In the genomic region with DNA sequence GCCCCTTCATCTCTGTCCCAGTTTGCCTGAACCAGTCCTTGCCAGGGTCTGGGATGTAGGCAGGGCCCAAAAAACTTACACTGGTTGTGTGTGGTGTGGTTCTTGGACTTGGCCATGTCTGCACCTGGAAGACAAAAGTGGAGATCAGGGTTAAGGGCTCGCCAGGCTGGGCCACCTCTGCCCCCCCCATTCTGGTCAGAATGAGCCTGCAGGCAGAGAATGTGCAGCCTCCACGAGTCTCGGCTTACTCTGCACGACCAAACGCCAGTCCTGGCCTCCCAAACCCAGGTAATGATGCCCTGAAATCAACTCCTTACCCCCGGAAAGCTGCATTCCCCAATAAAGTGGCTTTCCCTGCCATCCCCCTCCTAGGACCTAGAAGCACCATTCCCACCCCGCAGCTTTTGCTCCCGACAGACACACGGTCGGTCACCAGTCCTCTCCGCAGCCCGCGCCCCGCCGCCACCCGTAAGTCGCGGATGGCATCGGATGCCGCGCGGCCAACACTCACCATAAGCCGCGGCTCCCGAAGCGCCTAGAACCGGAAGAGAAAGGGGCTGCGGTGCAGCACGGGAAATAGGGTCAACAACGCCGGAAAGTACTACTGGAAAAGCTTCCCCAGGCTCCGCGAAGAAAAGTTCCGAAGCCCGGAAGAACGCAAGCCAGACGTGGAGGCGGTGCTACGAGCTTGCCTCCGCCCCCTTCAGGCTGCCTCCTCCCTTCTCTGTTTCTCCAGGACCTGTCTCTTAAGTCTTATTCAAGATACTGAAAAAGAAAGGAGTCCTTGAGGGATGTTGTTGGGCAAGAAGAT, we compare ENCODE assay signal across 1 cellular context.
TF ChIP-seq lines count a peak whose summit lies in the region.

A gene (minus strand): TSS at position 550 of the 811 bp plus-strand sequence. CDS start 434 bp downstream, at position 116.

TF ChIP-seq in K562, 482 proteins besides CTCF, POLR2A, EP300 and RAD21 (continued from another document and continues in another):
- TF ChIP-seq, protein P1, sequence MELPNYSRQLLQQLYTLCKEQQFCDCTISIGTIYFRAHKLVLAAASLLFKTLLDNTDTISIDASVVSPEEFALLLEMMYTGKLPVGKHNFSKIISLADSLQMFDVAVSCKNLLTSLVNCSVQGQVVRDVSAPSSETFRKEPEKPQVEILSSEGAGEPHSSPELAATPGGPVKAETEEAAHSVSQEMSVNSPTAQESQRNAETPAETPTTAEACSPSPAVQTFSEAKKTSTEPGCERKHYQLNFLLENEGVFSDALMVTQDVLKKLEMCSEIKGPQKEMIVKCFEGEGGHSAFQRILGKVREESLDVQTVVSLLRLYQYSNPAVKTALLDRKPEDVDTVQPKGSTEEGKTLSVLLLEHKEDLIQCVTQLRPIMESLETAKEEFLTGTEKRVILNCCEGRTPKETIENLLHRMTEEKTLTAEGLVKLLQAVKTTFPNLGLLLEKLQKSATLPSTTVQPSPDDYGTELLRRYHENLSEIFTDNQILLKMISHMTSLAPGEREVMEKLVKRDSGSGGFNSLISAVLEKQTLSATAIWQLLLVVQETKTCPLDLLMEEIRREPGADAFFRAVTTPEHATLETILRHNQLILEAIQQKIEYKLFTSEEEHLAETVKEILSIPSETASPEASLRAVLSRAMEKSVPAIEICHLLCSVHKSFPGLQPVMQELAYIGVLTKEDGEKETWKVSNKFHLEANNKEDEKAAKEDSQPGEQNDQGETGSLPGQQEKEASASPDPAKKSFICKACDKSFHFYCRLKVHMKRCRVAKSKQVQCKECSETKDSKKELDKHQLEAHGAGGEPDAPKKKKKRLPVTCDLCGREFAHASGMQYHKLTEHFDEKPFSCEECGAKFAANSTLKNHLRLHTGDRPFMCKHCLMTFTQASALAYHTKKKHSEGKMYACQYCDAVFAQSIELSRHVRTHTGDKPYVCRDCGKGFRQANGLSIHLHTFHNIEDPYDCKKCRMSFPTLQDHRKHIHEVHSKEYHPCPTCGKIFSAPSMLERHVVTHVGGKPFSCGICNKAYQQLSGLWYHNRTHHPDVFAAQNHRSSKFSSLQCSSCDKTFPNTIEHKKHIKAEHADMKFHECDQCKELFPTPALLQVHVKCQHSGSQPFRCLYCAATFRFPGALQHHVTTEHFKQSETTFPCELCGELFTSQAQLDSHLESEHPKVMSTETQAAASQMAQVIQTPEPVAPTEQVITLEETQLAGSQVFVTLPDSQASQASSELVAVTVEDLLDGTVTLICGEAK (IDR thresholded peaks at IDR 0.05): peak; percentile 99
- TF ChIP-seq, protein P1 (CRISPR knock-in tag; IDR thresholded peaks at IDR 0.05): no peak
- TF ChIP-seq GTF2A2 (tag; IDR thresholded peaks at IDR 0.05) (peak; percentile 75), ZNF778 (CRISPR knock-in tag; IDR thresholded peaks at IDR 0.05) (no peak), PRPF4 (IDR thresholded peaks at IDR 0.05; ENCODE audit: insufficient read depth, low read depth, low read length, poor library complexity, severe bottlenecking) (peak; percentile 50), PURB (CRISPR knock-in tag; IDR thresholded peaks at IDR 0.05; ENCODE audit: low read depth) (no peak), NFE2 (IDR thresholded peaks at IDR 0.05; ENCODE audit: low read depth) (no peak), ZNF699 (CRISPR knock-in tag; IDR thresholded peaks at IDR 0.05; ENCODE audit: insufficient replicate concordance) (no peak), HIVEP1 (CRISPR knock-in tag; IDR thresholded peaks at IDR 0.05) (no peak), HNRNPH1 (optimal IDR thresholded peaks at IDR 0.05; ENCODE audit: low read depth, low read length) (no peak), NR2C1 (IDR thresholded peaks at IDR 0.05) (peak; percentile 98), NR2C1 (tag; IDR thresholded peaks at IDR 0.05) (peak; percentile 99), BACH1 (tag; IDR thresholded peaks at IDR 0.05) (no peak), ZNF12 (CRISPR knock-in tag; IDR thresholded peaks at IDR 0.05) (0 out of 2 replicates have a peak, but pooled peaks have one; percentile 51), KHSRP (IDR thresholded peaks at IDR 0.05) (no peak), BCOR (IDR thresholded peaks at IDR 0.05) (0 out of 2 replicates have a peak, but pooled peaks have one; percentile 31), CBX5 (IDR thresholded peaks at IDR 0.05; ENCODE audit: borderline replicate concordance, low read depth) (no peak), PHF21A (IDR thresholded peaks at IDR 0.05; ENCODE audit: borderline replicate concordance, low read depth) (0 out of 2 replicates have a peak, but pooled peaks have one; percentile 72), ZNF785 (CRISPR knock-in tag; IDR thresholded peaks at IDR 0.05) (no peak), ZNF41 (CRISPR knock-in tag; conservative IDR thresholded peaks at IDR 0.05) (no peak)
- TF ChIP-seq, protein P2, sequence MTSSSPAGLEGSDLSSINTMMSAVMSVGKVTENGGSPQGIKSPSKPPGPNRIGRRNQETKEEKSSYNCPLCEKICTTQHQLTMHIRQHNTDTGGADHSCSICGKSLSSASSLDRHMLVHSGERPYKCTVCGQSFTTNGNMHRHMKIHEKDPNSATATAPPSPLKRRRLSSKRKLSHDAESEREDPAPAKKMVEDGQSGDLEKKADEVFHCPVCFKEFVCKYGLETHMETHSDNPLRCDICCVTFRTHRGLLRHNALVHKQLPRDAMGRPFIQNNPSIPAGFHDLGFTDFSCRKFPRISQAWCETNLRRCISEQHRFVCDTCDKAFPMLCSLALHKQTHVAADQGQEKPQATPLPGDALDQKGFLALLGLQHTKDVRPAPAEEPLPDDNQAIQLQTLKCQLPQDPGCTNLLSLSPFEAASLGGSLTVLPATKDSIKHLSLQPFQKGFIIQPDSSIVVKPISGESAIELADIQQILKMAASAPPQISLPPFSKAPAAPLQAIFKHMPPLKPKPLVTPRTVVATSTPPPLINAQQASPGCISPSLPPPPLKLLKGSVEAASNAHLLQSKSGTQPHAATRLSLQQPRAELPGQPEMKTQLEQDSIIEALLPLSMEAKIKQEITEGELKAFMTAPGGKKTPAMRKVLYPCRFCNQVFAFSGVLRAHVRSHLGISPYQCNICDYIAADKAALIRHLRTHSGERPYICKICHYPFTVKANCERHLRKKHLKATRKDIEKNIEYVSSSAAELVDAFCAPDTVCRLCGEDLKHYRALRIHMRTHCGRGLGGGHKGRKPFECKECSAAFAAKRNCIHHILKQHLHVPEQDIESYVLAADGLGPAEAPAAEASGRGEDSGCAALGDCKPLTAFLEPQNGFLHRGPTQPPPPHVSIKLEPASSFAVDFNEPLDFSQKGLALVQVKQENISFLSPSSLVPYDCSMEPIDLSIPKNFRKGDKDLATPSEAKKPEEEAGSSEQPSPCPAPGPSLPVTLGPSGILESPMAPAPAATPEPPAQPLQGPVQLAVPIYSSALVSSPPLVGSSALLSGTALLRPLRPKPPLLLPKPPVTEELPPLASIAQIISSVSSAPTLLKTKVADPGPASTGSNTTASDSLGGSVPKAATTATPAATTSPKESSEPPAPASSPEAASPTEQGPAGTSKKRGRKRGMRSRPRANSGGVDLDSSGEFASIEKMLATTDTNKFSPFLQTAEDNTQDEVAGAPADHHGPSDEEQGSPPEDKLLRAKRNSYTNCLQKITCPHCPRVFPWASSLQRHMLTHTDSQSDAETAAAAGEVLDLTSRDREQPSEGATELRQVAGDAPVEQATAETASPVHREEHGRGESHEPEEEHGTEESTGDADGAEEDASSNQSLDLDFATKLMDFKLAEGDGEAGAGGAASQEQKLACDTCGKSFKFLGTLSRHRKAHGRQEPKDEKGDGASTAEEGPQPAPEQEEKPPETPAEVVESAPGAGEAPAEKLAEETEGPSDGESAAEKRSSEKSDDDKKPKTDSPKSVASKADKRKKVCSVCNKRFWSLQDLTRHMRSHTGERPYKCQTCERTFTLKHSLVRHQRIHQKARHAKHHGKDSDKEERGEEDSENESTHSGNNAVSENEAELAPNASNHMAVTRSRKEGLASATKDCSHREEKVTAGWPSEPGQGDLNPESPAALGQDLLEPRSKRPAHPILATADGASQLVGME (CRISPR knock-in tag; IDR thresholded peaks at IDR 0.05): no peak
- TF ChIP-seq, protein P3, sequence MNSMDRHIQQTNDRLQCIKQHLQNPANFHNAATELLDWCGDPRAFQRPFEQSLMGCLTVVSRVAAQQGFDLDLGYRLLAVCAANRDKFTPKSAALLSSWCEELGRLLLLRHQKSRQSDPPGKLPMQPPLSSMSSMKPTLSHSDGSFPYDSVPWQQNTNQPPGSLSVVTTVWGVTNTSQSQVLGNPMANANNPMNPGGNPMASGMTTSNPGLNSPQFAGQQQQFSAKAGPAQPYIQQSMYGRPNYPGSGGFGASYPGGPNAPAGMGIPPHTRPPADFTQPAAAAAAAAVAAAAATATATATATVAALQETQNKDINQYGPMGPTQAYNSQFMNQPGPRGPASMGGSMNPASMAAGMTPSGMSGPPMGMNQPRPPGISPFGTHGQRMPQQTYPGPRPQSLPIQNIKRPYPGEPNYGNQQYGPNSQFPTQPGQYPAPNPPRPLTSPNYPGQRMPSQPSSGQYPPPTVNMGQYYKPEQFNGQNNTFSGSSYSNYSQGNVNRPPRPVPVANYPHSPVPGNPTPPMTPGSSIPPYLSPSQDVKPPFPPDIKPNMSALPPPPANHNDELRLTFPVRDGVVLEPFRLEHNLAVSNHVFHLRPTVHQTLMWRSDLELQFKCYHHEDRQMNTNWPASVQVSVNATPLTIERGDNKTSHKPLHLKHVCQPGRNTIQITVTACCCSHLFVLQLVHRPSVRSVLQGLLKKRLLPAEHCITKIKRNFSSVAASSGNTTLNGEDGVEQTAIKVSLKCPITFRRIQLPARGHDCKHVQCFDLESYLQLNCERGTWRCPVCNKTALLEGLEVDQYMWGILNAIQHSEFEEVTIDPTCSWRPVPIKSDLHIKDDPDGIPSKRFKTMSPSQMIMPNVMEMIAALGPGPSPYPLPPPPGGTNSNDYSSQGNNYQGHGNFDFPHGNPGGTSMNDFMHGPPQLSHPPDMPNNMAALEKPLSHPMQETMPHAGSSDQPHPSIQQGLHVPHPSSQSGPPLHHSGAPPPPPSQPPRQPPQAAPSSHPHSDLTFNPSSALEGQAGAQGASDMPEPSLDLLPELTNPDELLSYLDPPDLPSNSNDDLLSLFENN (IDR thresholded peaks at IDR 0.05; ENCODE audit: low read depth in 2 of 2, low read length in 2 of 2): peak in 1 of 2 experiments; percentile 61; a peak in 1 of 4 replicates
- TF ChIP-seq, protein P4, sequence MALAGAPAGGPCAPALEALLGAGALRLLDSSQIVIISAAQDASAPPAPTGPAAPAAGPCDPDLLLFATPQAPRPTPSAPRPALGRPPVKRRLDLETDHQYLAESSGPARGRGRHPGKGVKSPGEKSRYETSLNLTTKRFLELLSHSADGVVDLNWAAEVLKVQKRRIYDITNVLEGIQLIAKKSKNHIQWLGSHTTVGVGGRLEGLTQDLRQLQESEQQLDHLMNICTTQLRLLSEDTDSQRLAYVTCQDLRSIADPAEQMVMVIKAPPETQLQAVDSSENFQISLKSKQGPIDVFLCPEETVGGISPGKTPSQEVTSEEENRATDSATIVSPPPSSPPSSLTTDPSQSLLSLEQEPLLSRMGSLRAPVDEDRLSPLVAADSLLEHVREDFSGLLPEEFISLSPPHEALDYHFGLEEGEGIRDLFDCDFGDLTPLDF (CRISPR knock-in tag; IDR thresholded peaks at IDR 0.05): peak; percentile 59; the same call in 1 of the 2 replicates
- TF ChIP-seq, protein P5, sequence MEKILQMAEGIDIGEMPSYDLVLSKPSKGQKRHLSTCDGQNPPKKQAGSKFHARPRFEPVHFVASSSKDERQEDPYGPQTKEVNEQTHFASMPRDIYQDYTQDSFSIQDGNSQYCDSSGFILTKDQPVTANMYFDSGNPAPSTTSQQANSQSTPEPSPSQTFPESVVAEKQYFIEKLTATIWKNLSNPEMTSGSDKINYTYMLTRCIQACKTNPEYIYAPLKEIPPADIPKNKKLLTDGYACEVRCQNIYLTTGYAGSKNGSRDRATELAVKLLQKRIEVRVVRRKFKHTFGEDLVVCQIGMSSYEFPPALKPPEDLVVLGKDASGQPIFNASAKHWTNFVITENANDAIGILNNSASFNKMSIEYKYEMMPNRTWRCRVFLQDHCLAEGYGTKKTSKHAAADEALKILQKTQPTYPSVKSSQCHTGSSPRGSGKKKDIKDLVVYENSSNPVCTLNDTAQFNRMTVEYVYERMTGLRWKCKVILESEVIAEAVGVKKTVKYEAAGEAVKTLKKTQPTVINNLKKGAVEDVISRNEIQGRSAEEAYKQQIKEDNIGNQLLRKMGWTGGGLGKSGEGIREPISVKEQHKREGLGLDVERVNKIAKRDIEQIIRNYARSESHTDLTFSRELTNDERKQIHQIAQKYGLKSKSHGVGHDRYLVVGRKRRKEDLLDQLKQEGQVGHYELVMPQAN (IDR thresholded peaks at IDR 0.05; ENCODE audit: borderline replicate concordance): peak; percentile 74; the same call in 1 of the 2 replicates
- TF ChIP-seq, protein P6, sequence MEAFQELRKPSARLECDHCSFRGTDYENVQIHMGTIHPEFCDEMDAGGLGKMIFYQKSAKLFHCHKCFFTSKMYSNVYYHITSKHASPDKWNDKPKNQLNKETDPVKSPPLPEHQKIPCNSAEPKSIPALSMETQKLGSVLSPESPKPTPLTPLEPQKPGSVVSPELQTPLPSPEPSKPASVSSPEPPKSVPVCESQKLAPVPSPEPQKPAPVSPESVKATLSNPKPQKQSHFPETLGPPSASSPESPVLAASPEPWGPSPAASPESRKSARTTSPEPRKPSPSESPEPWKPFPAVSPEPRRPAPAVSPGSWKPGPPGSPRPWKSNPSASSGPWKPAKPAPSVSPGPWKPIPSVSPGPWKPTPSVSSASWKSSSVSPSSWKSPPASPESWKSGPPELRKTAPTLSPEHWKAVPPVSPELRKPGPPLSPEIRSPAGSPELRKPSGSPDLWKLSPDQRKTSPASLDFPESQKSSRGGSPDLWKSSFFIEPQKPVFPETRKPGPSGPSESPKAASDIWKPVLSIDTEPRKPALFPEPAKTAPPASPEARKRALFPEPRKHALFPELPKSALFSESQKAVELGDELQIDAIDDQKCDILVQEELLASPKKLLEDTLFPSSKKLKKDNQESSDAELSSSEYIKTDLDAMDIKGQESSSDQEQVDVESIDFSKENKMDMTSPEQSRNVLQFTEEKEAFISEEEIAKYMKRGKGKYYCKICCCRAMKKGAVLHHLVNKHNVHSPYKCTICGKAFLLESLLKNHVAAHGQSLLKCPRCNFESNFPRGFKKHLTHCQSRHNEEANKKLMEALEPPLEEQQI (IDR thresholded peaks at IDR 0.05): 0 out of 2 replicates have a peak, but pooled peaks have one; percentile 13
